ENCODE assay signal across 26 cellular contexts in genomic region chr6:2651536-2651935, GRCh38.
"Had no signal": no experiment of that assay in that cellular context is flagged by ENCODE, and none has a peak within 500 bp of the region (broad histone marks: within the 10 kb centered on the region; RNA-seq: fewer than 3 reads in every experiment).

No MANE protein-coding gene starts in this region.

- H3K9me3 ChIP-seq: body of pancreas, colonic mucosa, prostate gland, upper lobe of right lung had no signal

- ATAC-seq: activated T-cell treated with anti-CD3 and anti-CD28 coated beads, Interleukin-2, amount 50 U/mL, for 72 hours; body of pancreas; pancreas; sciatic nerve; upper lobe of right lung had no signal

- DNase-seq: activated CD4-positive, alpha-beta T cell treated with anti-CD3 and anti-CD28 coated beads for 4 hours; activated CD4-positive, alpha-beta T cell treated with anti-CD3 and anti-CD28 coated beads, Interleukin-2, amount 50 U/mL, for 4 hours; activated naive CD4-positive, alpha-beta T cell treated with Interleukin-2 at 50 U/mL for 16 hours; activated T-cell treated with anti-CD3 and anti-CD28 coated beads for 4 hours; activated T-cell treated with anti-CD3 and anti-CD28 coated beads, Interleukin-2, amount 50 U/mL, for 72 hours; adrenal gland; aorta; body of pancreas; cerebellar nuclear complex; colonic mucosa; effector CD8-positive, alpha-beta T cell; esophagus squamous epithelium; left ventricle myocardium inferior; naive B cell; pancreas; retina; stimulated activated CD4-positive, alpha-beta T cell treated with anti-CD3 and anti-CD28 coated beads, Interleukin-12 subunit alpha, Interleukin-12 subunit beta, amount 100 ng/mL, for 4 hours; stimulated activated CD4-positive, alpha-beta T cell treated with anti-CD3 and anti-CD28 coated beads, Interleukin-4, amount 100 ng/mL, for 1 hour; substantia nigra; upper lobe of right lung had no signal

- H3K27me3 ChIP-seq: cardiac muscle cell, colonic mucosa had no signal

- H3K27ac ChIP-seq: adrenal gland, body of pancreas, cardiac muscle cell, colonic mucosa, epithelial cell of prostate, esophagus squamous epithelium, left ventricle myocardium inferior, pancreas, prostate gland, skin epidermis, upper lobe of right lung, VCaP had no signal

- H3K36me3 ChIP-seq: adrenal gland, cardiac muscle cell, colonic mucosa, esophagus squamous epithelium, left ventricle myocardium inferior, pancreas, prostate gland, upper lobe of right lung had no signal

- H3K4me3 ChIP-seq: adrenal gland, body of pancreas, cardiac muscle cell, colonic mucosa, esophagus squamous epithelium, left ventricle myocardium inferior, pancreas, prostate gland, skin epidermis, upper lobe of right lung had no signal

- H3K4me1 ChIP-seq: adrenal gland, body of pancreas, colonic mucosa, esophagus squamous epithelium, left ventricle myocardium inferior, pancreas, prostate gland, upper lobe of right lung had no signal
